20 cellular contexts compared by ENCODE assay signal in genomic region chr18:9968081-9968848, GRCh38. TPM values are rescaled to one million over a fixed set of nuclear protein-coding genes. Genes with fewer than 3 reads are reported as not detected.
DNase-seq lines count a peak whose midpoint lies in the region; ATAC-seq and TF ChIP-seq lines count a peak whose summit lies in the region.
"Had no signal": no experiment of that assay in that cellular context is flagged by ENCODE, and none has a peak within 500 bp of the region (broad histone marks: within the 10 kb centered on the region; RNA-seq: fewer than 3 reads in every experiment).

No MANE protein-coding gene starts in this region.

- DNase-seq in AG10803 (ENCODE audit: low read depth) (peak; percentile 26), H7 (peak; percentile 51), left ventricle myocardium inferior (no peak), natural killer cell (no peak), OCI-LY7 (ENCODE audit: low spot score) (no peak), foreskin fibroblast (no peak), hippocampal formation (lab: John Stamatoyannopoulos, UW) (no peak)
- no peak for DNase-seq in effector memory CD4-positive, alpha-beta T cell
- DNase-seq: activated B cell treated with CpG ODN at 0.5 μM for 24 hours, Calu3, colonic mucosa, erythroblast, GDM1, Karpas-422, NCI-H1417, NCI-H82, uterus had no signal

- intact Hi-C loops in left ventricle myocardium inferior (cut with micrococcal nuclease): no loop called here
- intact Hi-C loops in natural killer cell (cut with micrococcal nuclease): no loop called here
- intact Hi-C loops in OCI-LY7 (cut with micrococcal nuclease; ENCODE audit: unreplicated experiment): no loop called here

- POLR2A ChIA-PET in OCI-LY7 (lab: Charles Lee): no interaction called here

- peaks cover 5% of the 10 kb centered on the region; the same call in 1 of the 2 replicates for H3K27me3 ChIP-seq in H7 (ENCODE audit: control insufficient read depth, insufficient read depth, low read length)
- H3K27me3 ChIP-seq in left ventricle myocardium inferior (ENCODE audit: low read depth): no peaks in the 10 kb centered on the region
- peaks cover 13% of the 10 kb centered on the region for H3K27me3 ChIP-seq in effector memory CD4-positive, alpha-beta T cell (replicated peaks; ENCODE audit: control insufficient read depth, insufficient read depth, low read length, poor library complexity, severe bottlenecking)
- H3K27me3 ChIP-seq: colonic mucosa, pancreas, uterus had no signal

- no TSS peak for BruUV-seq in OCI-LY7 (replicated peaks; lab: Mats Ljungman, UMichigan)

- peaks cover 31 to 42% of the 10 kb centered on the region in 2 donors for H3K27me3 Mint-ChIP-seq in natural killer cell (ENCODE audit: low read depth in 2 of 2)

- no peaks in the 10 kb centered on the region for H3K79me2 ChIP-seq in OCI-LY7 (ENCODE audit: insufficient read depth, low read depth, low read length)

- H3K9me3 ChIP-seq in left ventricle myocardium inferior (replicated peaks) (no peaks in the 10 kb centered on the region), OCI-LY7 (ENCODE audit: low read length) (no peaks in the 10 kb centered on the region)
- no peaks in the 10 kb centered on the region for H3K9me3 ChIP-seq in effector memory CD4-positive, alpha-beta T cell (ENCODE audit: control insufficient read depth, low read length)
- H3K9me3 ChIP-seq: colonic mucosa, pancreas, uterus had no signal

- no peaks in the 10 kb centered on the region for H4K20me1 ChIP-seq in OCI-LY7 (ENCODE audit: insufficient read depth, low read length)

- H3K4me1 ChIP-seq in left ventricle myocardium inferior (no peaks in the 10 kb centered on the region), OCI-LY7 (ENCODE audit: insufficient read depth, low read length, poor library complexity, severe bottlenecking) (peaks cover 13% of the 10 kb centered on the region)
- H3K4me1 ChIP-seq in effector memory CD4-positive, alpha-beta T cell (ENCODE audit: control insufficient read depth, insufficient read depth, low read length, poor library complexity, severe bottlenecking): peaks cover 5% of the 10 kb centered on the region
- H3K4me1 ChIP-seq: colonic mucosa, pancreas, uterus had no signal

- H3K4me1 Mint-ChIP-seq in natural killer cell: peaks cover 43 to 45% of the 10 kb centered on the region in 2 donors

- no peaks in the 10 kb centered on the region for H3K36me3 ChIP-seq in H7 (replicated peaks; ENCODE audit: control insufficient read depth, insufficient read depth, low read length)
- H3K36me3 ChIP-seq in left ventricle myocardium inferior: no peaks in the 10 kb centered on the region
- no peaks in the 10 kb centered on the region for H3K36me3 ChIP-seq in OCI-LY7 (ENCODE audit: insufficient read depth, low read length)
- no peaks in the 10 kb centered on the region for H3K36me3 ChIP-seq in effector memory CD4-positive, alpha-beta T cell (ENCODE audit: control insufficient read depth, insufficient read depth, low read length)
- H3K36me3 ChIP-seq: colonic mucosa, pancreas, uterus had no signal

- TF ChIP-seq CTCF in AG10803 (conservative IDR thresholded peaks at IDR 0.05; ENCODE audit: low read length): no peak
- no peak for TF ChIP-seq CTCF in left ventricle myocardium inferior (IDR thresholded peaks at IDR 0.05; ENCODE audit: borderline replicate concordance)
- no peak for TF ChIP-seq CTCF in natural killer cell (IDR thresholded peaks at IDR 0.05)
- no peak for TF ChIP-seq CTCF in OCI-LY7 (conservative IDR thresholded peaks at IDR 0.05; ENCODE audit: low read length)
- no peak for TF ChIP-seq CTCF in foreskin fibroblast (IDR thresholded peaks at IDR 0.05; ENCODE audit: low read depth, low read length)

- no peak overlapping the region for H2AFZ ChIP-seq in OCI-LY7 (ENCODE audit: low read length)

- H3K27ac ChIP-seq in left ventricle myocardium inferior (replicated peaks) (no peak overlapping the region), OCI-LY7 (ENCODE audit: low read depth, low read length, poor library complexity, severe bottlenecking) (no peak overlapping the region)
- no peak overlapping the region for H3K27ac ChIP-seq in effector memory CD4-positive, alpha-beta T cell (ENCODE audit: insufficient read depth, low read length, poor library complexity, severe bottlenecking)
- H3K27ac ChIP-seq: colonic mucosa, pancreas, uterus had no signal

- H3K9me3 Mint-ChIP-seq in natural killer cell: no peaks in the 10 kb centered on the region
- H3K9me3 Mint-ChIP-seq: activated B cell treated with CpG ODN at 0.5 μM for 24 hours; activated T-helper 2 cell treated with anti-CD3 and anti-CD28 coated beads, Interferon-gamma antibody, Interleukin-2, Interleukin-4, amounts not matched to agents 10 μg/mL and 5 μg/mL and 100 μg/mL, durations not matched to agents 14 hours and 24 hours and 36 hours; stimulated activated effector memory CD8-positive, alpha-beta T cell treated with anti-CD3 and anti-CD28 coated beads, Interleukin-12 subunit alpha, Interleukin-12 subunit beta, amount 100 ng/mL, for 72 hours had no signal

- CTCF ChIA-PET in OCI-LY7 (lab: Charles Lee; ENCODE audit: unreplicated experiment): no interaction called here

- ATAC-seq in natural killer cell: no peak
- ATAC-seq: pancreas; stimulated activated effector memory CD8-positive, alpha-beta T cell treated with anti-CD3 and anti-CD28 coated beads, Interleukin-12 subunit alpha, Interleukin-12 subunit beta, amount 100 ng/mL, for 72 hours had no signal

- no peak overlapping the region for H3K4me2 ChIP-seq in OCI-LY7 (ENCODE audit: low read length)

- H3K4me3 Mint-ChIP-seq in natural killer cell: peak overlapping the region; percentile 54
- H3K4me3 Mint-ChIP-seq: activated B cell treated with CpG ODN at 0.5 μM for 24 hours; stimulated activated effector memory CD8-positive, alpha-beta T cell treated with anti-CD3 and anti-CD28 coated beads, Interleukin-12 subunit alpha, Interleukin-12 subunit beta, amount 100 ng/mL, for 72 hours had no signal

- peak overlapping the region in 1 of 2 donors; percentile 13 for H3K27ac Mint-ChIP-seq in natural killer cell
- H3K27ac Mint-ChIP-seq: activated B cell treated with CpG ODN at 0.5 μM for 24 hours; activated T-helper 2 cell treated with anti-CD3 and anti-CD28 coated beads, Interferon-gamma antibody, Interleukin-2, Interleukin-4, amounts not matched to agents 10 μg/mL and 5 μg/mL and 100 μg/mL, durations not matched to agents 14 hours and 24 hours and 36 hours had no signal

- H3K36me3 Mint-ChIP-seq in natural killer cell: no peaks in the 10 kb centered on the region
- H3K36me3 Mint-ChIP-seq: stimulated activated effector memory CD8-positive, alpha-beta T cell treated with anti-CD3 and anti-CD28 coated beads, Interleukin-12 subunit alpha, Interleukin-12 subunit beta, amount 100 ng/mL, for 72 hours had no signal

- no peak overlapping the region for H3K4me3 ChIP-seq in AG10803 (ENCODE audit: low read length)
- H3K4me3 ChIP-seq in H7 (ENCODE audit: insufficient read depth, low read depth, low read length): peak overlapping the region; percentile 18; the same call in 1 of the 2 replicates
- peak overlapping the region; percentile 28 for H3K4me3 ChIP-seq in left ventricle myocardium inferior
- H3K4me3 ChIP-seq in OCI-LY7 (ENCODE audit: low read depth, low read length, poor library complexity, severe bottlenecking): no peak overlapping the region
- no peak overlapping the region for H3K4me3 ChIP-seq in foreskin fibroblast (ENCODE audit: low read depth in 1 of 2, low read length in 2 of 2)
- no peak overlapping the region for H3K4me3 ChIP-seq in effector memory CD4-positive, alpha-beta T cell (ENCODE audit: insufficient read depth, low read depth, low read length, poor library complexity, severe bottlenecking)
- H3K4me3 ChIP-seq: colonic mucosa, pancreas, uterus had no signal

- H3K9me2 ChIP-seq in OCI-LY7 (ENCODE audit: insufficient read depth, low read length): no peaks in the 10 kb centered on the region

RNA-seq across cellular contexts. Expression of gene VAPA, which starts 54.4 kb away (rescaled TPM):
- 121 and 194 TPM in 2 replicates for total RNA-seq in H7 (2014; rRNA removed; shearing (Covaris generic))
- total RNA-seq in left ventricle myocardium inferior (208 TPM), natural killer cell (100 to 1,000 TPM; 175 to 186 (median 182) TPM), OCI-LY7 (2022) (139 and 151 TPM in 2 replicates)
- total RNA-seq in OCI-LY7 (2014; rRNA removed; shearing (Covaris generic)): 176 and 184 TPM in 2 replicates

Comparison
In these comparisons a context has a peak if more than half of its experiments do, and no peak if none do; other contexts are left out.
1. DNase-seq: peak in AG10803 (single experiment) and H7 (single experiment); none in left ventricle myocardium inferior (single experiment), natural killer cell (single experiment), OCI-LY7 (single experiment), foreskin fibroblast (0 of 2), effector memory CD4-positive, alpha-beta T cell (0 of 3) and hippocampal formation (0 of 2).
2. H3K4me3 ChIP-seq: peak in H7 (single experiment) and left ventricle myocardium inferior (single experiment); none in AG10803 (single experiment), OCI-LY7 (single experiment), foreskin fibroblast (0 of 2) and effector memory CD4-positive, alpha-beta T cell (single experiment).